In genomic region chr16:76164970-76165558, GRCh38 we compare ENCODE assay signal across 22 cellular contexts.
A peak's percentile ranks its signal among the peaks of the same experiment; 100 is the strongest.
DNase-seq lines count a peak whose midpoint lies in the region; ATAC-seq and TF ChIP-seq lines count a peak whose summit lies in the region.
"Had no signal": no experiment of that assay in that cellular context is flagged by ENCODE, and none has a peak within 500 bp of the region (broad histone marks: within the 10 kb centered on the region; RNA-seq: fewer than 3 reads in every experiment).

No MANE protein-coding gene starts in this region.

- H3K27me3 Mint-ChIP-seq in activated naive CD4-positive, alpha-beta T cell treated with anti-CD3 and anti-CD28 coated beads, Interleukin-2, amount 10 ng/mL, durations not matched to agents 7 days and 5 days: no peaks in the 10 kb centered on the region
- peaks cover 6% of the 10 kb centered on the region for H3K27me3 Mint-ChIP-seq in H9 (ENCODE audit: low read depth)
- H3K27me3 Mint-ChIP-seq: B cell; CD4-positive, alpha-beta T cell had no signal

- H3K4me3 Mint-ChIP-seq in activated naive CD4-positive, alpha-beta T cell treated with anti-CD3 and anti-CD28 coated beads, Interleukin-2, amount 10 ng/mL, durations not matched to agents 7 days and 5 days: no peak overlapping the region
- no peak overlapping the region for H3K4me3 Mint-ChIP-seq in H9
- H3K4me3 Mint-ChIP-seq: B cell; CD4-positive, alpha-beta T cell had no signal

- peak; percentile 68 for ATAC-seq in GM18508 (IDR thresholded peaks at IDR 0.05; ENCODE audit: insufficient read depth, unreplicated experiment)
- peak; percentile 53 for ATAC-seq in GM19463 (IDR thresholded peaks at IDR 0.05; ENCODE audit: unreplicated experiment)
- ATAC-seq in HG02642 (IDR thresholded peaks at IDR 0.05; ENCODE audit: poor library complexity, unreplicated experiment): peak; percentile 74
- peak; percentile 57 for ATAC-seq in HG03571 (IDR thresholded peaks at IDR 0.05; ENCODE audit: unreplicated experiment)
- ATAC-seq in HG03108 (IDR thresholded peaks at IDR 0.05; ENCODE audit: unreplicated experiment): no peak

- H3T11ph ChIP-seq in H9 (ENCODE audit: low read length): no peak overlapping the region

- no peak overlapping the region for H3K14ac ChIP-seq in H9 (ENCODE audit: insufficient read depth, low read length)

- no peak overlapping the region for H2AK5ac ChIP-seq in H9 (ENCODE audit: insufficient read length, low read length)

- CTCF ChIA-PET in activated naive CD4-positive, alpha-beta T cell treated with anti-CD3 and anti-CD28 coated beads, Interleukin-2, amount 10 ng/mL, durations not matched to agents 7 days and 5 days (lab: Charles Lee): no interaction called here

- no peak overlapping the region for H3K18ac ChIP-seq in H9 (ENCODE audit: insufficient read length, low read depth, low read length)

- H2BK15ac ChIP-seq in H9 (ENCODE audit: low read depth, low read length): no peak overlapping the region

- H3K27ac Mint-ChIP-seq in activated naive CD4-positive, alpha-beta T cell treated with anti-CD3 and anti-CD28 coated beads, Interleukin-2, amount 10 ng/mL, durations not matched to agents 7 days and 5 days: no peak overlapping the region
- H3K27ac Mint-ChIP-seq in H9: no peak overlapping the region
- H3K27ac Mint-ChIP-seq: B cell; CD4-positive, alpha-beta T cell had no signal

- H3K9me3 Mint-ChIP-seq in activated naive CD4-positive, alpha-beta T cell treated with anti-CD3 and anti-CD28 coated beads, Interleukin-2, amount 10 ng/mL, durations not matched to agents 7 days and 5 days: peaks cover 2% of the 10 kb centered on the region
- H3K9me3 Mint-ChIP-seq in H9: no peaks in the 10 kb centered on the region; a peak in 1 of 5 replicates

- no peaks in the 10 kb centered on the region for H4K20me1 ChIP-seq in osteoblast (ENCODE audit: insufficient read depth, low read length)
- H4K20me1 ChIP-seq in H9 (ENCODE audit: control insufficient read depth, insufficient read depth, insufficient read length): no peaks in the 10 kb centered on the region

- no peaks in the 10 kb centered on the region for H3K23me2 ChIP-seq in H9 (ENCODE audit: insufficient read length, low read depth, low read length, poor library complexity, severe bottlenecking)

- TF ChIP-seq CTCF in osteoblast (IDR thresholded peaks at IDR 0.05; ENCODE audit: extremely low read depth, low read depth, low read length): no peak
- no peak for TF ChIP-seq CTCF in H9 (conservative IDR thresholded peaks at IDR 0.05)

- no peak overlapping the region for H4K91ac ChIP-seq in H9 (ENCODE audit: insufficient read length, low read depth, low read length)

- H3K9me3 ChIP-seq in osteoblast (ENCODE audit: low read depth, low read length) (no peaks in the 10 kb centered on the region), H9 (ENCODE audit: control insufficient read depth, low read depth, low read length) (no peaks in the 10 kb centered on the region)
- H3K9me3 ChIP-seq: Peyer's patch, SK-N-SH had no signal

- no peak overlapping the region for H3K4me3 ChIP-seq in osteoblast (ENCODE audit: insufficient read depth, low read length)
- H3K4me3 ChIP-seq: GM23248, Peyer's patch had no signal

- no peaks in the 10 kb centered on the region for H3K4me1 ChIP-seq in osteoblast (ENCODE audit: insufficient read depth, low read length)
- no peaks in the 10 kb centered on the region for H3K4me1 ChIP-seq in H9 (ENCODE audit: insufficient read depth, low read length)
- H3K4me1 ChIP-seq: Peyer's patch had no signal

- no peak overlapping the region for H3K9ac ChIP-seq in H9 (ENCODE audit: extremely low read depth, insufficient read length, low read length)
- H3K9ac ChIP-seq: GM23248, SK-N-SH had no signal

- H3K56ac ChIP-seq in H9 (ENCODE audit: insufficient read length, low read depth, low read length): no peak overlapping the region

- no peak overlapping the region for H2BK12ac ChIP-seq in H9 (ENCODE audit: insufficient read length, low read depth, low read length)

- H2AFZ ChIP-seq in osteoblast (ENCODE audit: low read length) (no peak overlapping the region), H9 (ENCODE audit: low read length) (no peak overlapping the region)
- H2AFZ ChIP-seq: GM23248 had no signal

- WGBS in H9 (ENCODE audit: extremely low coverage, insufficient read length, low lambda C conversion rate): no CpG with 5 or more reads among the region's 2 CpGs

- H3K23ac ChIP-seq in H9 (ENCODE audit: insufficient read length, low read depth, low read length): no peak overlapping the region

- H4K8ac ChIP-seq in H9 (replicated peaks; ENCODE audit: insufficient read length, low read depth, low read length): no peak overlapping the region

- H3K27ac ChIP-seq in osteoblast (ENCODE audit: low read depth, low read length) (no peak overlapping the region), H9 (ENCODE audit: insufficient read length, low read depth, low read length) (no peak overlapping the region)
- H3K27ac ChIP-seq: GM23248, Peyer's patch had no signal

- no peak for DNase-seq in activated naive CD4-positive, alpha-beta T cell treated with anti-CD3 and anti-CD28 coated beads, Interleukin-2, amount 10 ng/mL, durations not matched to agents 7 days and 5 days
- no peak for DNase-seq in osteoblast (ENCODE audit: insufficient read length, low spot score, missing footprints)
- no peak for DNase-seq in H9
- DNase-seq: Calu3; CD4-positive, alpha-beta T cell; DMS79 treated with DMSO at 0.1 percent for 48 hours; GM23248; IMR-90; Kasumi-1; NCI-H187 treated with DMSO at 0.1 percent for 48 hours; NCI-H2171 treated with DMSO at 0.1 percent for 48 hours; NCI-H82; Peyer's patch; Right ventricle myocardium superior; SK-N-SH; T-helper 1 cell had no signal

- H2BK5ac ChIP-seq in H9 (ENCODE audit: insufficient read length, low read length): no peak overlapping the region

- no peak overlapping the region for H4K5ac ChIP-seq in H9 (ENCODE audit: insufficient read length, low read depth, low read length)

- no peaks in the 10 kb centered on the region for H3K36me3 Mint-ChIP-seq in activated naive CD4-positive, alpha-beta T cell treated with anti-CD3 and anti-CD28 coated beads, Interleukin-2, amount 10 ng/mL, durations not matched to agents 7 days and 5 days
- H3K36me3 Mint-ChIP-seq in H9 (ENCODE audit: insufficient read depth in 1 of 3, low read depth in 3 of 3): no peaks in the 10 kb centered on the region

- no peaks in the 10 kb centered on the region for H3K36me3 ChIP-seq in osteoblast (ENCODE audit: insufficient read depth, low read length)
- H3K36me3 ChIP-seq: Peyer's patch had no signal

- H2BK120ac ChIP-seq in H9 (ENCODE audit: low read depth, low read length, poor library complexity, severe bottlenecking): no peak overlapping the region

- H3K79me2 ChIP-seq in osteoblast (ENCODE audit: insufficient read depth, low read length) (no peaks in the 10 kb centered on the region), H9 (ENCODE audit: insufficient read depth, low read length) (no peaks in the 10 kb centered on the region)

- H2BK20ac ChIP-seq in H9 (ENCODE audit: low read depth, low read length, poor library complexity, severe bottlenecking): no peak overlapping the region

- H3K4me2 ChIP-seq in osteoblast (ENCODE audit: insufficient read depth, low read length) (no peak overlapping the region), H9 (ENCODE audit: insufficient read depth, insufficient read length, low read length) (no peak overlapping the region)
- H3K4me2 ChIP-seq: SK-N-SH had no signal

- H3K79me1 ChIP-seq in H9 (ENCODE audit: insufficient read depth, low read depth, low read length, poor library complexity, severe bottlenecking): no peaks in the 10 kb centered on the region

- no peaks in the 10 kb centered on the region for H3K27me3 ChIP-seq in osteoblast (ENCODE audit: insufficient read depth, low read length)
- no peaks in the 10 kb centered on the region for H3K27me3 ChIP-seq in H9 (ENCODE audit: insufficient read depth, low read length)
- H3K27me3 ChIP-seq: Peyer's patch had no signal

- no peak overlapping the region for H3K4ac ChIP-seq in H9 (ENCODE audit: low read depth, low read length)

- no peaks in the 10 kb centered on the region for H3K4me1 Mint-ChIP-seq in activated naive CD4-positive, alpha-beta T cell treated with anti-CD3 and anti-CD28 coated beads, Interleukin-2, amount 10 ng/mL, durations not matched to agents 7 days and 5 days
- H3K4me1 Mint-ChIP-seq in H9: peaks cover 3 to 4% of the 10 kb centered on the region in 2 experiments; a peak in 2 of 4 replicates
- H3K4me1 Mint-ChIP-seq: B cell had no signal
